27 cellular contexts compared by ENCODE assay signal in genomic region chr6:23940466-23940865, GRCh38.
"Had no signal": no experiment of that assay in that cellular context is flagged by ENCODE, and none has a peak within 500 bp of the region (broad histone marks: within the 10 kb centered on the region; RNA-seq: fewer than 3 reads in every experiment).

No MANE protein-coding gene starts in this region.

- H3K9me3 ChIP-seq: esophagus squamous epithelium, gastrocnemius medialis, ovary, prostate gland, right atrium auricular region, thoracic aorta had no signal

- H3K9me3 Mint-ChIP-seq: activated CD4-positive, alpha-beta memory T cell treated with anti-CD3 and anti-CD28 coated beads, Interleukin-2, amount 10 ng/mL, durations not matched to agents 7 days and 5 days; activated CD4-positive, alpha-beta T cell treated with anti-CD3 and anti-CD28 coated beads, Interleukin-2, amount 10 ng/mL, durations not matched to agents 24 days and 14 days; activated naive CD8-positive, alpha-beta T cell treated with anti-CD3 and anti-CD28 coated beads, Interleukin-2, amount 50 U/mL, for 24 hours; activated T-helper 1 cell treated with anti-CD3 and anti-CD28 coated beads, Interleukin-12 subunit alpha, Interleukin-12 subunit beta, Interleukin-2, Interleukin-4 antibody, amounts not matched to agents 30 ng/mL and 10 ng/mL and 1 ng/mL, durations not matched to agents 14 hours and 24 hours and 36 hours; endodermal cell; type B pancreatic cell had no signal

- H3K27me3 ChIP-seq: brain microvascular endothelial cell, esophagus squamous epithelium, gastrocnemius medialis, ovary, right atrium auricular region had no signal

- ATAC-seq: activated CD4-positive, CD25-positive, alpha-beta regulatory T cell treated with anti-CD3 and anti-CD28 coated beads, Interleukin-2, amount 50 U/mL, for 24 hours; activated naive CD8-positive, alpha-beta T cell treated with anti-CD3 and anti-CD28 coated beads, Interleukin-2, amount 50 U/mL, for 24 hours; gastrocnemius medialis; left colon; naive thymus-derived CD8-positive, alpha-beta T cell; stimulated activated memory B cell treated with anti-CD40 and anti-IgM and Interleukin-4, amounts not matched to agents 10 μg/mL and 1 μg/mL and 100 μg/mL, for 72 hours had no signal

- H3K27ac ChIP-seq: brain microvascular endothelial cell, coronary artery, esophagus squamous epithelium, gastrocnemius medialis, ovary, prostate gland, right atrium auricular region, SK-N-MC, skin epidermis, thoracic aorta had no signal

- H3K27ac Mint-ChIP-seq: activated CD4-positive, alpha-beta memory T cell treated with anti-CD3 and anti-CD28 coated beads, Interleukin-2, amount 10 ng/mL, durations not matched to agents 7 days and 5 days; activated CD4-positive, alpha-beta T cell treated with anti-CD3 and anti-CD28 coated beads, Interleukin-2, amount 10 ng/mL, durations not matched to agents 24 days and 14 days; activated naive CD8-positive, alpha-beta T cell treated with anti-CD3 and anti-CD28 coated beads, Interleukin-2, amount 50 U/mL, for 24 hours; activated T-helper 1 cell treated with anti-CD3 and anti-CD28 coated beads, Interleukin-12 subunit alpha, Interleukin-12 subunit beta, Interleukin-2, Interleukin-4 antibody, amounts not matched to agents 30 ng/mL and 10 ng/mL and 1 ng/mL, durations not matched to agents 14 hours and 24 hours and 36 hours; endodermal cell; naive thymus-derived CD8-positive, alpha-beta T cell; stimulated activated memory B cell treated with anti-CD40 and anti-IgM and Interleukin-4, amounts not matched to agents 10 μg/mL and 1 μg/mL and 100 μg/mL, for 72 hours; type B pancreatic cell had no signal

- H3K36me3 ChIP-seq: brain microvascular endothelial cell, esophagus squamous epithelium, gastrocnemius medialis, ovary, prostate gland, right atrium auricular region, thoracic aorta had no signal

- DNase-seq: activated CD4-positive, alpha-beta memory T cell treated with anti-CD3 and anti-CD28 coated beads, Interleukin-2, amount 10 ng/mL, durations not matched to agents 7 days and 5 days; activated CD4-positive, alpha-beta T cell treated with anti-CD3 and anti-CD28 coated beads, Interleukin-2, amount 10 ng/mL, durations not matched to agents 24 days and 14 days; activated gamma-delta T cell; activated naive CD4-positive, alpha-beta T cell treated with anti-CD3 and anti-CD28 coated beads, Interleukin-2, amount 50 U/mL, for 16 hours; activated naive CD8-positive, alpha-beta T cell treated with anti-CD3 and anti-CD28 coated beads, Interleukin-2, amount 50 U/mL, for 24 hours; anterior cingulate cortex; brain microvascular endothelial cell; endodermal cell; esophagus squamous epithelium; gastrocnemius medialis; hippocampal formation; left colon; naive thymus-derived CD8-positive, alpha-beta T cell; ovary; stimulated activated CD4-positive, alpha-beta T cell treated with anti-CD3 and anti-CD28 coated beads, Interleukin-2, amount 100 ng/mL, for 24 hours had no signal

- H3K27me3 Mint-ChIP-seq: activated CD4-positive, alpha-beta memory T cell treated with anti-CD3 and anti-CD28 coated beads, Interleukin-2, amount 10 ng/mL, durations not matched to agents 7 days and 5 days; activated CD4-positive, alpha-beta T cell treated with anti-CD3 and anti-CD28 coated beads, Interleukin-2, amount 10 ng/mL, durations not matched to agents 24 days and 14 days; activated naive CD8-positive, alpha-beta T cell treated with anti-CD3 and anti-CD28 coated beads, Interleukin-2, amount 50 U/mL, for 24 hours; central memory CD8-positive, alpha-beta T cell; stimulated activated memory B cell treated with anti-CD40 and anti-IgM and Interleukin-4, amounts not matched to agents 10 μg/mL and 1 μg/mL and 100 μg/mL, for 72 hours; type B pancreatic cell had no signal

- H3K36me3 Mint-ChIP-seq: naive thymus-derived CD8-positive, alpha-beta T cell; stimulated activated memory B cell treated with anti-CD40 and anti-IgM and Interleukin-4, amounts not matched to agents 10 μg/mL and 1 μg/mL and 100 μg/mL, for 72 hours; type B pancreatic cell had no signal

- H3K4me1 Mint-ChIP-seq: activated CD4-positive, alpha-beta memory T cell treated with anti-CD3 and anti-CD28 coated beads, Interleukin-2, amount 10 ng/mL, durations not matched to agents 7 days and 5 days; activated CD4-positive, alpha-beta T cell treated with anti-CD3 and anti-CD28 coated beads, Interleukin-2, amount 10 ng/mL, durations not matched to agents 24 days and 14 days; activated naive CD8-positive, alpha-beta T cell treated with anti-CD3 and anti-CD28 coated beads, Interleukin-2, amount 50 U/mL, for 24 hours; central memory CD8-positive, alpha-beta T cell; endodermal cell; naive thymus-derived CD8-positive, alpha-beta T cell; stimulated activated memory B cell treated with anti-CD40 and anti-IgM and Interleukin-4, amounts not matched to agents 10 μg/mL and 1 μg/mL and 100 μg/mL, for 72 hours had no signal

- H3K4me3 Mint-ChIP-seq: activated CD4-positive, alpha-beta memory T cell treated with anti-CD3 and anti-CD28 coated beads, Interleukin-2, amount 10 ng/mL, durations not matched to agents 7 days and 5 days; activated CD4-positive, alpha-beta T cell treated with anti-CD3 and anti-CD28 coated beads, Interleukin-2, amount 10 ng/mL, durations not matched to agents 24 days and 14 days; activated naive CD8-positive, alpha-beta T cell treated with anti-CD3 and anti-CD28 coated beads, Interleukin-2, amount 50 U/mL, for 24 hours; activated T-helper 1 cell treated with anti-CD3 and anti-CD28 coated beads, Interleukin-12 subunit alpha, Interleukin-12 subunit beta, Interleukin-2, Interleukin-4 antibody, amounts not matched to agents 30 ng/mL and 10 ng/mL and 1 ng/mL, durations not matched to agents 14 hours and 24 hours and 36 hours; central memory CD8-positive, alpha-beta T cell; endodermal cell; naive thymus-derived CD8-positive, alpha-beta T cell; stimulated activated memory B cell treated with anti-CD40 and anti-IgM and Interleukin-4, amounts not matched to agents 10 μg/mL and 1 μg/mL and 100 μg/mL, for 72 hours; type B pancreatic cell had no signal

- H3K4me1 ChIP-seq: esophagus squamous epithelium, gastrocnemius medialis, prostate gland, right atrium auricular region had no signal

- H3K4me3 ChIP-seq: coronary artery, esophagus squamous epithelium, gastrocnemius medialis, lung, ovary, prostate gland, right atrium auricular region, SK-N-MC, skin epidermis, thoracic aorta had no signal
